In the genomic region with DNA sequence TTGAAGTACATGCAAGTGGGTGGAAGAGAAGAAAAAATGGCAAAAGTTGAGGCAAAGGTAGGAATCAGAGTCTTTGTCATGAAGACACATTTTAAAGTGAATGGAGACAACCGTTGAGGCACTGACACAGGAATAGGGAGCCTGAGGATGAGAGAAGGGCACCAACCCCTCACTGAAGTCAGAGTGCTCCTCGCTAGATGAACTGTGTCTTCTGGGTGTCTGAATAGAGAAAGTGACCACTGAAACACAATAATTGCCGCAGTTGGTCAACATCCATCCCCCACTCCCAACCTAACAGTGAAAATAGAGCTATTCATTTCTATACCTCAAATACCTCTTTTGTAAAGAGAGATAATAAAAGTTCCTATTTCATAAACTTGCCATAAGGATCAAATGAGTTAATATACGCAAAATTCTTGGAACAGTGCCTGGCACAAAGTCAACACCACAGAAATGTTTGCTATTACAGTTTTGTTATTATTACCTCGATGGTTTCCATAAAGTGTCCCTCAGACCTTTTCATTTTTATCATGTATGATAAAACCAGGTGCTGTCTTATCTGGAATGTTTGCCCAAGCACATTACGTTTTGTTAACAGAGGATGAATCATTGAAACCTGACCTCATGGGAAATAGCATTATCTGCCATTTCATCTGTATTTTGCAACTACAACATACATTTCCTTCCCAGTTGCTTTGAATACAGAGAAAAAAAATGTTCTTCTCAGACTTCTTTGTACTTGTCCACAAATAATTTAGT, we compare ENCODE assay signal across 10 cellular contexts.
DNase-seq lines count a peak whose midpoint lies in the region; ATAC-seq and TF ChIP-seq lines count a peak whose summit lies in the region.
"Had no signal": no experiment of that assay in that cellular context is flagged by ENCODE, and none has a peak within 500 bp of the region (broad histone marks: within the 10 kb centered on the region; RNA-seq: fewer than 3 reads in every experiment).

No MANE protein-coding gene starts in this region.

- no peaks in the 10 kb centered on the region for H3K9me3 ChIP-seq in GM23248 (ENCODE audit: low read depth)

- DNase-seq in GM23248 (peak; percentile 5), NCI-H1105 (lab: John Stamatoyannopoulos, UW) (peak; percentile 62), SW480 (ENCODE audit: low spot score) (peak; percentile 68), kidney epithelial cell (ENCODE audit: low read depth) (peak; percentile 35), nucleus accumbens (lab: John Stamatoyannopoulos, UW) (no peak), COLO829 (ENCODE audit: low spot score) (no peak)
- DNase-seq: activated T-cell treated with anti-CD3 and anti-CD28 coated beads for 4 hours; left ventricle myocardium superior; stimulated activated naive CD4-positive, alpha-beta T cell treated with Interleukin-2 at 50 U/mL for 16 hours had no signal

- H3K4me3 ChIP-seq in GM23248 (no peak overlapping the region), kidney epithelial cell (ENCODE audit: low read depth, low read length) (no peak overlapping the region)

- H3K4me1 ChIP-seq in GM23248 (ENCODE audit: insufficient read depth): no peaks in the 10 kb centered on the region

- no peaks in the 10 kb centered on the region for H3K9me2 ChIP-seq in GM23248 (ENCODE audit: insufficient read depth)

- in situ Hi-C loops in GM23248 (cut with MboI): no loop called here

- no peak for TF ChIP-seq CTCF in kidney epithelial cell (IDR thresholded peaks at IDR 0.05; ENCODE audit: insufficient read depth, low read length, poor library complexity, severe bottlenecking)

- H4K20me1 ChIP-seq in GM23248 (ENCODE audit: insufficient read depth): no peaks in the 10 kb centered on the region

- H3K36me3 ChIP-seq in GM23248 (ENCODE audit: low read depth) (no peaks in the 10 kb centered on the region), kidney epithelial cell (ENCODE audit: control insufficient read depth, insufficient read depth, low read length) (no peaks in the 10 kb centered on the region)

- no peak overlapping the region for H3K9ac ChIP-seq in GM23248

- no peaks in the 10 kb centered on the region for H3K27me3 ChIP-seq in GM23248 (replicated peaks; ENCODE audit: insufficient read depth)
- no peaks in the 10 kb centered on the region for H3K27me3 ChIP-seq in kidney epithelial cell (ENCODE audit: control insufficient read depth, insufficient read depth, low read length)

- H3K79me2 ChIP-seq in GM23248 (ENCODE audit: insufficient read depth): no peaks in the 10 kb centered on the region

- H2AFZ ChIP-seq in GM23248: no peak overlapping the region

- H3K27ac ChIP-seq in GM23248: no peak overlapping the region

- no peak for ATAC-seq in GM19452 (IDR thresholded peaks at IDR 0.05; ENCODE audit: unreplicated experiment)
- ATAC-seq: left ventricle myocardium superior had no signal

- H3K4me2 ChIP-seq in GM23248 (ENCODE audit: unreplicated experiment): no peak overlapping the region

- 22 to 26% methylated on average over 6 of the region's 6 CpGs for WGBS in GM23248 (ENCODE audit: low coverage in 1 of 2, low lambda C conversion rate in 2 of 2, missing lambda C conversion rate in 2 of 2), 2 experiments

- H3F3A ChIP-seq in GM23248 (ENCODE audit: insufficient read depth): no peaks in the 10 kb centered on the region

Comparison
In these comparisons a context has a peak if more than half of its experiments do, and no peak if none do; other contexts are left out.
1. DNase-seq: peak in GM23248 (single experiment), NCI-H1105 (single experiment), SW480 (single experiment) and kidney epithelial cell (single experiment); none in nucleus accumbens (0 of 56) and COLO829 (single experiment).